ENCODE assay signal across 2 cellular contexts in the genomic region with DNA sequence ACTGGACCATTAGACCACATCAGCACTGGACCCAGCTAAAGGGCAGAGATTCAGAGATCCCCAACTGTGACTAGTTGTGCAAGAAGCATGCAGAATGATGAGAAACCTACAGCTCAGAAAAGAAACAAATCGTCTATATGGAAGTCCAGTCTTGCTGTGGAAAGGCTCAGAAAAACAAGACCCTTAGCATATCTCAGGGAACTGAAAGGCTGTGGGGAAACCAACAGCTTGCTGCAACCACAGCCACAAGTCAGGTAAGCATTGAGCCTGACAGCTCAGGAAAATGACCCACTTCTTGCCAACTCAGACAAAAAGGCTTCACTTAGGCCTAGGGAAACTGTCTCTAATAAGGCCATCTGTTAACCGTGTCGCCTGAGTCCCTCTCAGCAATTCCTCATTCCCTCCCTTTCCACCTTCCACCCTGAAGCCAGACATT.
TF ChIP-seq lines count a peak whose summit lies in the region.

No MANE protein-coding gene starts in this region.

TF ChIP-seq in GM23338, 12 proteins besides CTCF, POLR2A, EP300 and RAD21 (continues in another document):
- TF ChIP-seq STAT1 (IDR thresholded peaks at IDR 0.05; ENCODE audit: unreplicated experiment) (no peak), REST (IDR thresholded peaks at IDR 0.05; ENCODE audit: unreplicated experiment) (no peak), ZNF331 (CRISPR knock-in tag; IDR thresholded peaks at IDR 0.05; ENCODE audit: low read depth) (no peak), CREB1 (CRISPR knock-in tag; IDR thresholded peaks at IDR 0.05; ENCODE audit: low read depth) (no peak), ZNF114 (CRISPR knock-in tag; IDR thresholded peaks at IDR 0.05) (no peak), EZH2phosphoT487 (IDR thresholded peaks at IDR 0.05; ENCODE audit: unreplicated experiment) (no peak), NANOG (IDR thresholded peaks at IDR 0.05; ENCODE audit: borderline replicate concordance) (no peak), POLR2AphosphoS5 (IDR thresholded peaks at IDR 0.05; ENCODE audit: low read depth) (no peak)
- TF ChIP-seq, protein P1, sequence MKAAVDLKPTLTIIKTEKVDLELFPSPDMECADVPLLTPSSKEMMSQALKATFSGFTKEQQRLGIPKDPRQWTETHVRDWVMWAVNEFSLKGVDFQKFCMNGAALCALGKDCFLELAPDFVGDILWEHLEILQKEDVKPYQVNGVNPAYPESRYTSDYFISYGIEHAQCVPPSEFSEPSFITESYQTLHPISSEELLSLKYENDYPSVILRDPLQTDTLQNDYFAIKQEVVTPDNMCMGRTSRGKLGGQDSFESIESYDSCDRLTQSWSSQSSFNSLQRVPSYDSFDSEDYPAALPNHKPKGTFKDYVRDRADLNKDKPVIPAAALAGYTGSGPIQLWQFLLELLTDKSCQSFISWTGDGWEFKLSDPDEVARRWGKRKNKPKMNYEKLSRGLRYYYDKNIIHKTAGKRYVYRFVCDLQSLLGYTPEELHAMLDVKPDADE (IDR thresholded peaks at IDR 0.05): no peak
- TF ChIP-seq, protein P2, sequence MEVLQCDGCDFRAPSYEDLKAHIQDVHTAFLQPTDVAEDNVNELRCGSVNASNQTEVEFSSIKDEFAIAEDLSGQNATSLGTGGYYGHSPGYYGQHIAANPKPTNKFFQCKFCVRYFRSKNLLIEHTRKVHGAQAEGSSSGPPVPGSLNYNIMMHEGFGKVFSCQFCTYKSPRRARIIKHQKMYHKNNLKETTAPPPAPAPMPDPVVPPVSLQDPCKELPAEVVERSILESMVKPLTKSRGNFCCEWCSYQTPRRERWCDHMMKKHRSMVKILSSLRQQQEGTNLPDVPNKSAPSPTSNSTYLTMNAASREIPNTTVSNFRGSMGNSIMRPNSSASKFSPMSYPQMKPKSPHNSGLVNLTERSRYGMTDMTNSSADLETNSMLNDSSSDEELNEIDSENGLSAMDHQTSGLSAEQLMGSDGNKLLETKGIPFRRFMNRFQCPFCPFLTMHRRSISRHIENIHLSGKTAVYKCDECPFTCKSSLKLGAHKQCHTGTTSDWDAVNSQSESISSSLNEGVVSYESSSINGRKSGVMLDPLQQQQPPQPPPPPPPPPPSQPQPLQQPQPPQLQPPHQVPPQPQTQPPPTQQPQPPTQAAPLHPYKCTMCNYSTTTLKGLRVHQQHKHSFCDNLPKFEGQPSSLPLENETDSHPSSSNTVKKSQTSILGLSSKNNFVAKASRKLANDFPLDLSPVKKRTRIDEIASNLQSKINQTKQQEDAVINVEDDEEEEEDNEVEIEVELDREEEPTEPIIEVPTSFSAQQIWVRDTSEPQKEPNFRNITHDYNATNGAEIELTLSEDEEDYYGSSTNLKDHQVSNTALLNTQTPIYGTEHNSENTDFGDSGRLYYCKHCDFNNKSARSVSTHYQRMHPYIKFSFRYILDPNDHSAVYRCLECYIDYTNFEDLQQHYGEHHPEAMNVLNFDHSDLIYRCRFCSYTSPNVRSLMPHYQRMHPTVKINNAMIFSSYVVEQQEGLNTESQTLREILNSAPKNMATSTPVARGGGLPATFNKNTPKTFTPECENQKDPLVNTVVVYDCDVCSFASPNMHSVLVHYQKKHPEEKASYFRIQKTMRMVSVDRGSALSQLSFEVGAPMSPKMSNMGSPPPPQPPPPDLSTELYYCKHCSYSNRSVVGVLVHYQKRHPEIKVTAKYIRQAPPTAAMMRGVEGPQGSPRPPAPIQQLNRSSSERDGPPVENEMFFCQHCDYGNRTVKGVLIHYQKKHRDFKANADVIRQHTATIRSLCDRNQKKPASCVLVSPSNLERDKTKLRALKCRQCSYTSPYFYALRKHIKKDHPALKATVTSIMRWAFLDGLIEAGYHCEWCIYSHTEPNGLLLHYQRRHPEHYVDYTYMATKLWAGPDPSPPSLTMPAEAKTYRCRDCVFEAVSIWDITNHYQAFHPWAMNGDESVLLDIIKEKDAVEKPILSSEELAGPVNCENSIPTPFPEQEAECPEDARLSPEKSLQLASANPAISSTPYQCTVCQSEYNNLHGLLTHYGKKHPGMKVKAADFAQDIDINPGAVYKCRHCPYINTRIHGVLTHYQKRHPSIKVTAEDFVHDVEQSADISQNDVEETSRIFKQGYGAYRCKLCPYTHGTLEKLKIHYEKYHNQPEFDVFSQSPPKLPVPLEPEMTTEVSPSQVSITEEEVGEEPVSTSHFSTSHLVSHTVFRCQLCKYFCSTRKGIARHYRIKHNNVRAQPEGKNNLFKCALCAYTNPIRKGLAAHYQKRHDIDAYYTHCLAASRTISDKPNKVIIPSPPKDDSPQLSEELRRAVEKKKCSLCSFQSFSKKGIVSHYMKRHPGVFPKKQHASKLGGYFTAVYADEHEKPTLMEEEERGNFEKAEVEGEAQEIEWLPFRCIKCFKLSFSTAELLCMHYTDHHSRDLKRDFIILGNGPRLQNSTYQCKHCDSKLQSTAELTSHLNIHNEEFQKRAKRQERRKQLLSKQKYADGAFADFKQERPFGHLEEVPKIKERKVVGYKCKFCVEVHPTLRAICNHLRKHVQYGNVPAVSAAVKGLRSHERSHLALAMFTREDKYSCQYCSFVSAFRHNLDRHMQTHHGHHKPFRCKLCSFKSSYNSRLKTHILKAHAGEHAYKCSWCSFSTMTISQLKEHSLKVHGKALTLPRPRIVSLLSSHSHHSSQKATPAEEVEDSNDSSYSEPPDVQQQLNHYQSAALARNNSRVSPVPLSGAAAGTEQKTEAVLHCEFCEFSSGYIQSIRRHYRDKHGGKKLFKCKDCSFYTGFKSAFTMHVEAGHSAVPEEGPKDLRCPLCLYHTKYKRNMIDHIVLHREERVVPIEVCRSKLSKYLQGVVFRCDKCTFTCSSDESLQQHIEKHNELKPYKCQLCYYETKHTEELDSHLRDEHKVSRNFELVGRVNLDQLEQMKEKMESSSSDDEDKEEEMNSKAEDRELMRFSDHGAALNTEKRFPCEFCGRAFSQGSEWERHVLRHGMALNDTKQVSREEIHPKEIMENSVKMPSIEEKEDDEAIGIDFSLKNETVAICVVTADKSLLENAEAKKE (CRISPR knock-in tag; IDR thresholded peaks at IDR 0.05): no peak

TF ChIP-seq in H1, 55 proteins besides CTCF, POLR2A, EP300 and RAD21:
- TF ChIP-seq CREB1 (IDR thresholded peaks at IDR 0.05) (no peak), SIN3A (conservative IDR thresholded peaks at IDR 0.05 in 1 of 2, IDR thresholded peaks at IDR 0.05 in 1 of 2; ENCODE audit: low read depth in 1 of 2, low read length in 2 of 2) (no peak), ZNF274 (IDR thresholded peaks at IDR 0.05; ENCODE audit: borderline replicate concordance, extremely low read depth, low read length) (no peak), CBX5 (IDR thresholded peaks at IDR 0.05; ENCODE audit: low read depth, low read length) (no peak), SP2 (IDR thresholded peaks at IDR 0.05; ENCODE audit: low read length) (no peak), JUND (IDR thresholded peaks at IDR 0.05; ENCODE audit: low read length) (no peak), CBX8 (IDR thresholded peaks at IDR 0.05; ENCODE audit: borderline replicate concordance, low read depth, low read length) (no peak), TBP (IDR thresholded peaks at IDR 0.05; ENCODE audit: low read depth, low read length) (no peak), BRCA1 (IDR thresholded peaks at IDR 0.05; ENCODE audit: low read depth, low read length) (no peak), NRF1 (IDR thresholded peaks at IDR 0.05; ENCODE audit: low read depth, low read length) (no peak), MAFK (IDR thresholded peaks at IDR 0.05; ENCODE audit: low read depth, low read length) (no peak), EGR1 (IDR thresholded peaks at IDR 0.05; ENCODE audit: borderline replicate concordance, low read depth, low read length) (no peak)
